ENCODE assay signal across 9 cellular contexts in the genomic region with DNA sequence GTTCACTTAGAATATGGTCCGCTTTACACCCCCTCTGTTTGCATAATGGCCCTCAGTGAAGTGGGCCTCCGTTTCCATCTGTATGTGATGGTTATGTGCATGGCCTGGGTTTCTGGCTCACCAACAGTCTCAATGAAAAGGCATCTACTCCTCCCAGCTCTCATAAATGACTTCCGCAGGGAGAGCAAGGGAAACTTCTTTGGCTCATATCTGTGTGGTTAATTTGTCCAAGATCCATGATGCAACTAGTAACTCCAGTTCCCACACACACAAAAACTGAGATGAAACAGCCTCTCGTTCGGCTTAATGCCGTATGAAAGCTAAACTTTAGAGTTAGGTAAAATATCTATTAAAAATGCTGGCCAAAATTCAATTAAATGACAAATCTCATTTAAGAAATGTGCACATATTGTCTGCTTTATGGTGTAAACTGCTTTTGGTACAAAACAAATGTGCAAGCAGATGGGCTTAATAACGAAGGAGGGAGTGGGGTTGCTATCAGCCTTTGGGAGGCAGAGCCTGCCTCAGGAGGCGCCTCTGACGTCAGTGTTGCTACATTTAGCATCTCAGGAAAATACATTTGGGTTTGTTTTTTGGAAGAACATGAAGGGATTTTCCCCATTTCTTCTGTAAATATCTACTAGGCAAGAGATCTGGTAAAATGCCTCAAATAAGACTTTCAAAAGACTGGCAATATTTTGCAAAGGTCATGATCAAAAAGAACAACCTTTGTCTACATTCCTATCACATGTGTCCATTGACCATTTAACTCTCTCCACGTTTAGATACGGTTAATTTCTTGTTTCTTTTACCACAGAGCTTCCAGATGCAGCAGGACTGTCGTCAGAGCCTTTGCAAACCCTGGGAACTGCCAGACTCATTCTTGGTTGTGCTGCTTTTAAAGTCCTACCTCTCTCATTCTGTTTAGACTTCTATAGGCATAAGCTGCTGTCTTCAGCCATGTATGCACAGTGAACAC.
DNase-seq lines count a peak whose midpoint lies in the region; ATAC-seq and TF ChIP-seq lines count a peak whose summit lies in the region.
"Had no signal": no experiment of that assay in that cellular context is flagged by ENCODE, and none has a peak within 500 bp of the region (broad histone marks: within the 10 kb centered on the region; RNA-seq: fewer than 3 reads in every experiment).

No MANE protein-coding gene starts in this region.

- H3K36me3 Mint-ChIP-seq in activated CD4-positive, alpha-beta T cell treated with anti-CD3 and anti-CD28 coated beads, Interleukin-2, amount 10 ng/mL, durations not matched to agents 7 days and 5 days (ENCODE audit: low read depth), result peaks cover 14% of the 10 kb centered on the region
- H3K36me3 Mint-ChIP-seq in activated CD4-positive, alpha-beta T cell treated with anti-CD3 and anti-CD28 coated beads for 36 hours (ENCODE audit: low read depth), result no peaks in the 10 kb centered on the region
- H3K36me3 Mint-ChIP-seq in mesothelial cell of epicardium, result no peaks in the 10 kb centered on the region
- H3K36me3 Mint-ChIP-seq in activated CD4-positive, alpha-beta memory T cell treated with anti-CD3 and anti-CD28 coated beads for 36 hours, result peaks cover 1% of the 10 kb centered on the region

- intact Hi-C loops in activated CD4-positive, alpha-beta T cell treated with anti-CD3 and anti-CD28 coated beads for 36 hours (cut with DNase I, micrococcal nuclease), result no loop called here
- intact Hi-C loops in activated CD4-positive, alpha-beta memory T cell treated with anti-CD3 and anti-CD28 coated beads for 36 hours (cut with micrococcal nuclease), result loop anchor here (10.0 kb wide), 2 partner anchors 130 to 360 kb away; no protein-coding TSS in a partner anchor

- no peak overlapping the region for H3K9ac ChIP-seq in duodenal mucosa (ENCODE audit: low read depth in 1 of 2, low read length in 2 of 2)

- no peaks in the 10 kb centered on the region for H3K9me3 ChIP-seq in duodenal mucosa (ENCODE audit: control insufficient read depth in 1 of 2, low read length in 2 of 2)
- H3K9me3 ChIP-seq: A549 had no signal

- H3K36me3 ChIP-seq in duodenal mucosa (ENCODE audit: control insufficient read depth in 1 of 2, insufficient read depth in 2 of 2, low read length in 2 of 2) (no peaks in the 10 kb centered on the region), urinary bladder (ENCODE audit: insufficient read depth) (no peaks in the 10 kb centered on the region)

- no peak overlapping the region for H3K4me3 Mint-ChIP-seq in activated CD4-positive, alpha-beta T cell treated with anti-CD3 and anti-CD28 coated beads, Interleukin-2, amount 10 ng/mL, durations not matched to agents 7 days and 5 days
- no peak overlapping the region for H3K4me3 Mint-ChIP-seq in activated CD4-positive, alpha-beta T cell treated with anti-CD3 and anti-CD28 coated beads for 36 hours
- H3K4me3 Mint-ChIP-seq in mesothelial cell of epicardium, result peak overlapping the region; percentile 14
- H3K4me3 Mint-ChIP-seq in activated CD4-positive, alpha-beta memory T cell treated with anti-CD3 and anti-CD28 coated beads for 36 hours, result no peak overlapping the region

- H3K27me3 ChIP-seq in duodenal mucosa (ENCODE audit: control insufficient read depth in 1 of 2, insufficient read depth in 2 of 2, low read length in 2 of 2), result no peaks in the 10 kb centered on the region

- ATAC-seq in activated CD4-positive, alpha-beta T cell treated with anti-CD3 and anti-CD28 coated beads for 36 hours, result no peak
- ATAC-seq: A549 had no signal

- H3K27ac ChIP-seq in duodenal mucosa (ENCODE audit: low read depth, low read length), result peak overlapping the region; percentile 59
- H3K27ac ChIP-seq in urinary bladder (ENCODE audit: low read depth), result peak overlapping the region; percentile 92
- H3K27ac ChIP-seq: A549 had no signal

- CTCF ChIA-PET in activated CD4-positive, alpha-beta T cell treated with anti-CD3 and anti-CD28 coated beads, Interleukin-2, amount 10 ng/mL, durations not matched to agents 7 days and 5 days (lab: Charles Lee), result interaction anchor here (1.0 to 4.5 kb wide), 4 partner anchors 10 to 45 kb away, joined by 3 to 26 read pairs (median 4); no protein-coding TSS in a partner anchor
- CTCF ChIA-PET in activated CD4-positive, alpha-beta T cell treated with anti-CD3 and anti-CD28 coated beads for 36 hours (lab: Charles Lee), result interaction anchor here (0.6 kb wide), 1 partner anchor 20 kb away, joined by 4 read pairs; no protein-coding TSS in a partner anchor
- CTCF ChIA-PET in activated CD4-positive, alpha-beta memory T cell treated with anti-CD3 and anti-CD28 coated beads for 36 hours (lab: Charles Lee), result interaction anchor here (1.0 kb wide), 1 partner anchor 10 kb away, joined by 3 read pairs; no protein-coding TSS in a partner anchor

- 22% methylated on average over 12 of the region's 12 CpGs for WGBS in urinary bladder

- no peaks in the 10 kb centered on the region for H3K27me3 Mint-ChIP-seq in activated CD4-positive, alpha-beta T cell treated with anti-CD3 and anti-CD28 coated beads, Interleukin-2, amount 10 ng/mL, durations not matched to agents 7 days and 5 days
- no peaks in the 10 kb centered on the region for H3K27me3 Mint-ChIP-seq in activated CD4-positive, alpha-beta T cell treated with anti-CD3 and anti-CD28 coated beads for 36 hours
- H3K27me3 Mint-ChIP-seq in mesothelial cell of epicardium (ENCODE audit: low read depth), result no peaks in the 10 kb centered on the region
- H3K27me3 Mint-ChIP-seq in activated CD4-positive, alpha-beta memory T cell treated with anti-CD3 and anti-CD28 coated beads for 36 hours, result no peaks in the 10 kb centered on the region

- POLR2A ChIA-PET in activated CD4-positive, alpha-beta T cell treated with anti-CD3 and anti-CD28 coated beads, Interleukin-2, amount 10 ng/mL, durations not matched to agents 7 days and 5 days (lab: Charles Lee), result no interaction called here
- POLR2A ChIA-PET in activated CD4-positive, alpha-beta T cell treated with anti-CD3 and anti-CD28 coated beads for 36 hours (lab: Charles Lee), result interaction anchor here (0.6 kb wide), 1 partner anchor 1743 kb away, joined by 3 read pairs; no protein-coding TSS in a partner anchor
- POLR2A ChIA-PET in activated CD4-positive, alpha-beta memory T cell treated with anti-CD3 and anti-CD28 coated beads for 36 hours (lab: Charles Lee), result no interaction called here

- no peak for DNase-seq in activated CD4-positive, alpha-beta T cell treated with anti-CD3 and anti-CD28 coated beads, Interleukin-2, amount 10 ng/mL, durations not matched to agents 7 days and 5 days
- no peak for DNase-seq in activated CD4-positive, alpha-beta T cell treated with anti-CD3 and anti-CD28 coated beads for 36 hours
- no peak for DNase-seq in mesothelial cell of epicardium (ENCODE audit: low spot score in 2 of 2, unreplicated experiment in 2 of 2)
- DNase-seq in activated T-cell treated with anti-CD3 and anti-CD28 coated beads, Interleukin-2, amount 50 U/mL, for 1 hour, result no peak
- DNase-seq in activated CD4-positive, alpha-beta memory T cell treated with anti-CD3 and anti-CD28 coated beads for 36 hours, result no peak
- no peak for DNase-seq in CD1c-positive myeloid dendritic cell (ENCODE audit: extremely low spot score)

- peak overlapping the region; percentile 61 for H3K27ac Mint-ChIP-seq in activated CD4-positive, alpha-beta T cell treated with anti-CD3 and anti-CD28 coated beads, Interleukin-2, amount 10 ng/mL, durations not matched to agents 7 days and 5 days
- no peak overlapping the region for H3K27ac Mint-ChIP-seq in activated CD4-positive, alpha-beta T cell treated with anti-CD3 and anti-CD28 coated beads for 36 hours
- H3K27ac Mint-ChIP-seq in mesothelial cell of epicardium, result peak overlapping the region; percentile 68
- H3K27ac Mint-ChIP-seq in activated CD4-positive, alpha-beta memory T cell treated with anti-CD3 and anti-CD28 coated beads for 36 hours, result no peak overlapping the region

- no peak for TF ChIP-seq CTCF in mesothelial cell of epicardium (IDR thresholded peaks at IDR 0.05; ENCODE audit: unreplicated experiment)

- H3K4me3 ChIP-seq in duodenal mucosa (ENCODE audit: low read depth in 1 of 2, low read length in 2 of 2), result no peak overlapping the region
- no peak overlapping the region for H3K4me3 ChIP-seq in urinary bladder (ENCODE audit: low read depth, low read length)
- H3K4me3 ChIP-seq: A549 had no signal

- H3K9me3 Mint-ChIP-seq in activated CD4-positive, alpha-beta T cell treated with anti-CD3 and anti-CD28 coated beads, Interleukin-2, amount 10 ng/mL, durations not matched to agents 7 days and 5 days, result peaks cover 3% of the 10 kb centered on the region
- H3K9me3 Mint-ChIP-seq in activated CD4-positive, alpha-beta T cell treated with anti-CD3 and anti-CD28 coated beads for 36 hours (ENCODE audit: low read depth), result no peaks in the 10 kb centered on the region
- peaks cover under 1% of the 10 kb centered on the region for H3K9me3 Mint-ChIP-seq in mesothelial cell of epicardium
- no peaks in the 10 kb centered on the region for H3K9me3 Mint-ChIP-seq in activated CD4-positive, alpha-beta memory T cell treated with anti-CD3 and anti-CD28 coated beads for 36 hours

- H3K4me1 ChIP-seq in duodenal mucosa (ENCODE audit: control insufficient read depth in 1 of 2, insufficient read depth in 2 of 2, low read length in 2 of 2), result peaks cover 24 to 31% of the 10 kb centered on the region in 2 donors
- peaks cover 1% of the 10 kb centered on the region for H3K4me1 ChIP-seq in urinary bladder (ENCODE audit: insufficient read depth)
- H3K4me1 ChIP-seq: A549 had no signal

- peaks cover 53% of the 10 kb centered on the region for H3K4me1 Mint-ChIP-seq in activated CD4-positive, alpha-beta T cell treated with anti-CD3 and anti-CD28 coated beads, Interleukin-2, amount 10 ng/mL, durations not matched to agents 7 days and 5 days
- peaks cover 52% of the 10 kb centered on the region for H3K4me1 Mint-ChIP-seq in activated CD4-positive, alpha-beta T cell treated with anti-CD3 and anti-CD28 coated beads for 36 hours
- H3K4me1 Mint-ChIP-seq in mesothelial cell of epicardium, result peaks cover 74% of the 10 kb centered on the region
- H3K4me1 Mint-ChIP-seq in activated CD4-positive, alpha-beta memory T cell treated with anti-CD3 and anti-CD28 coated beads for 36 hours (ENCODE audit: low read depth), result peaks cover 39% of the 10 kb centered on the region

Comparison
In these comparisons a context has a peak if more than half of its experiments do, and no peak if none do; other contexts are left out.
1. H3K27ac Mint-ChIP-seq: peak in activated CD4-positive, alpha-beta T cell treated with anti-CD3 and anti-CD28 coated beads, Interleukin-2, amount 10 ng/mL, durations not matched to agents 7 days and 5 days (single experiment) and mesothelial cell of epicardium (single experiment); none in activated CD4-positive, alpha-beta T cell treated with anti-CD3 and anti-CD28 coated beads for 36 hours (single experiment) and activated CD4-positive, alpha-beta memory T cell treated with anti-CD3 and anti-CD28 coated beads for 36 hours (single experiment).